16 cellular contexts compared by ENCODE assay signal in genomic region chr1:15236226-15237145, GRCh38. TPM values are rescaled to one million over a fixed set of nuclear protein-coding genes. Genes with fewer than 3 reads are reported as not detected.
DNase-seq lines count a peak whose midpoint lies in the region; ATAC-seq and TF ChIP-seq lines count a peak whose summit lies in the region.
"Had no signal": no experiment of that assay in that cellular context is flagged by ENCODE, and none has a peak within 500 bp of the region (broad histone marks: within the 10 kb centered on the region; RNA-seq: fewer than 3 reads in every experiment).

No MANE protein-coding gene starts in this region.

- H3K27me3 Mint-ChIP-seq in endodermal cell (ENCODE audit: insufficient read depth), result peaks cover 5% of the 10 kb centered on the region

- H3K9me2 ChIP-seq in GM23248 (ENCODE audit: insufficient read depth), result no peaks in the 10 kb centered on the region

- in situ Hi-C loops in GM23248 (cut with MboI), result no loop called here

- no peak for TF ChIP-seq CTCF in endodermal cell (conservative IDR thresholded peaks at IDR 0.05)
- no peak for TF ChIP-seq CTCF in psoas muscle (IDR thresholded peaks at IDR 0.05)

- H3K4me3 ChIP-seq in GM23248 (no peak overlapping the region), endodermal cell (ENCODE audit: low read length) (no peak overlapping the region), psoas muscle (no peak overlapping the region)
- H3K4me3 ChIP-seq: mucosa of descending colon, vagina had no signal

- H3K9me3 ChIP-seq in GM23248 (ENCODE audit: low read depth) (no peaks in the 10 kb centered on the region), endodermal cell (ENCODE audit: control insufficient read depth, low read length) (no peaks in the 10 kb centered on the region), psoas muscle (no peaks in the 10 kb centered on the region)
- H3K9me3 ChIP-seq: mucosa of descending colon, vagina had no signal

- H3K27me3 ChIP-seq in GM23248 (replicated peaks; ENCODE audit: insufficient read depth), result peaks cover 9% of the 10 kb centered on the region; the same call in 1 of the 2 replicates
- H3K27me3 ChIP-seq in endodermal cell (ENCODE audit: control insufficient read depth, insufficient read depth, low read length, poor library complexity, severe bottlenecking), result no peaks in the 10 kb centered on the region
- no peaks in the 10 kb centered on the region for H3K27me3 ChIP-seq in psoas muscle (ENCODE audit: insufficient read depth in 3 of 3, low read length in 2 of 3)
- H3K27me3 ChIP-seq: vagina had no signal

- H3K27ac Mint-ChIP-seq in endodermal cell, result no peak overlapping the region

- no peak for ATAC-seq in HG03439 (IDR thresholded peaks at IDR 0.05; ENCODE audit: unreplicated experiment)
- no peak for ATAC-seq in HG03135 (IDR thresholded peaks at IDR 0.05; ENCODE audit: unreplicated experiment)
- no peak for ATAC-seq in psoas muscle
- ATAC-seq: mucosa of descending colon, sciatic nerve had no signal

- no peaks in the 10 kb centered on the region for H3K36me3 Mint-ChIP-seq in endodermal cell (ENCODE audit: low read depth)

- H3K27ac ChIP-seq in GM23248, result no peak overlapping the region
- no peak overlapping the region for H3K27ac ChIP-seq in endodermal cell (ENCODE audit: low read depth, low read length)
- no peak overlapping the region for H3K27ac ChIP-seq in psoas muscle
- H3K27ac ChIP-seq: vagina had no signal

- intact Hi-C loops in psoas muscle (cut with DNase I), result no loop called here

- H3F3A ChIP-seq in GM23248 (ENCODE audit: insufficient read depth), result no peaks in the 10 kb centered on the region

- no peaks in the 10 kb centered on the region for H3K9me3 Mint-ChIP-seq in endodermal cell

- no peak overlapping the region for H2AFZ ChIP-seq in GM23248

- peaks cover 4% of the 10 kb centered on the region for H3K4me1 Mint-ChIP-seq in endodermal cell

- H3K4me1 ChIP-seq in GM23248 (ENCODE audit: insufficient read depth) (no peaks in the 10 kb centered on the region), endodermal cell (ENCODE audit: control insufficient read depth, insufficient read depth, low read length) (no peaks in the 10 kb centered on the region), psoas muscle (no peaks in the 10 kb centered on the region)
- H3K4me1 ChIP-seq: vagina had no signal

- H4K20me1 ChIP-seq in GM23248 (ENCODE audit: insufficient read depth), result no peaks in the 10 kb centered on the region; the same call in 1 of the 2 replicates

- no peak overlapping the region for H3K9ac ChIP-seq in GM23248
- no peak overlapping the region for H3K9ac ChIP-seq in endodermal cell (ENCODE audit: extremely low read depth, low read length, poor library complexity, severe bottlenecking)

- DNase-seq in A172 (ENCODE audit: low spot score), result peak; percentile 11
- DNase-seq in GM23248, result peak; percentile 17
- peak; percentile 88 for DNase-seq in OCI-M1 (lab: John Stamatoyannopoulos, UW)
- peak; percentile 64 for DNase-seq in endodermal cell
- no peak for DNase-seq in activated CD4-positive, alpha-beta T cell treated with anti-CD3 and anti-CD28 coated beads for 4 hours
- DNase-seq in psoas muscle, result no peak
- DNase-seq: activated CD4-positive, alpha-beta T cell treated with anti-CD3 and anti-CD28 coated beads for 1 hour; amniotic stem cell; central memory CD4-positive, alpha-beta T cell; mucosa of descending colon; NCI-H1930; SIG-M5 had no signal

- H3K36me3 ChIP-seq in GM23248 (ENCODE audit: low read depth), result no peaks in the 10 kb centered on the region
- H3K36me3 ChIP-seq in endodermal cell (ENCODE audit: control insufficient read depth, insufficient read depth, low read length), result no peaks in the 10 kb centered on the region
- H3K36me3 ChIP-seq in psoas muscle (ENCODE audit: insufficient read depth in 1 of 2, low read depth in 1 of 2), result no peaks in the 10 kb centered on the region
- H3K36me3 ChIP-seq: vagina had no signal

- H3K4me3 Mint-ChIP-seq in endodermal cell, result no peak overlapping the region

- no peak overlapping the region for H3K4me2 ChIP-seq in GM23248 (ENCODE audit: unreplicated experiment)

- no peaks in the 10 kb centered on the region for H3K79me2 ChIP-seq in GM23248 (ENCODE audit: insufficient read depth)

- WGBS in GM23248 (ENCODE audit: low coverage in 1 of 2, low lambda C conversion rate in 2 of 2, missing lambda C conversion rate in 2 of 2), 2 experiments, result 76 to 81% methylated on average over 16 of the region's 16 CpGs
- WGBS in endodermal cell (ENCODE audit: insufficient coverage in 1 of 2, insufficient read length in 1 of 2), 2 experiments, result 91 to 93% methylated on average over 15 to 16 of the region's 16 CpGs
- WGBS in psoas muscle, 3 donors, result 70 to 75% (median 71%) methylated on average over 16 of the region's 16 CpGs

RNA-seq across cellular contexts. Expression of gene FHAD1, which starts 10.5 kb away (rescaled TPM):
- total RNA-seq in A172 (2014; rRNA removed; shearing (Covaris generic)), result 4.6 and 6.0 TPM in 2 replicates
- total RNA-seq in GM23248 (2014; rRNA removed; shearing (Covaris generic)), result not detected in 2 replicates
- polyA plus RNA-seq in GM23248 (2016; fragmentation: Nextera tagmentation; extraction: Ambion mirVana) (0.24 TPM in 1 of 2 replicates, not detected in the other), psoas muscle (under 1 TPM in 1 of 3 donors, not detected in 2; 0.03 TPM)
- total RNA-seq in endodermal cell (1 to 10 TPM; 2.9 to 3.6 TPM), psoas muscle (under 1 TPM in 2 of 4 donors, not detected in 2; 0.06 to 0.24 TPM)
- polyA plus RNA-seq in endodermal cell (2013, experiment 1 of 2), result 1.7 TPM
- polyA plus RNA-seq in endodermal cell (2013, experiment 2 of 2), result 2.1 TPM
- total RNA-seq: vagina had no signal

Comparison
In these comparisons a context has a peak if more than half of its experiments do, and no peak if none do; other contexts are left out.
1. DNase-seq: peak in A172 (single experiment), GM23248 (single experiment), OCI-M1 (single experiment) and endodermal cell (single experiment); none in activated CD4-positive, alpha-beta T cell treated with anti-CD3 and anti-CD28 coated beads for 4 hours (0 of 2) and psoas muscle (0 of 2).